1 cellular context compared by ENCODE assay signal in the genomic region with DNA sequence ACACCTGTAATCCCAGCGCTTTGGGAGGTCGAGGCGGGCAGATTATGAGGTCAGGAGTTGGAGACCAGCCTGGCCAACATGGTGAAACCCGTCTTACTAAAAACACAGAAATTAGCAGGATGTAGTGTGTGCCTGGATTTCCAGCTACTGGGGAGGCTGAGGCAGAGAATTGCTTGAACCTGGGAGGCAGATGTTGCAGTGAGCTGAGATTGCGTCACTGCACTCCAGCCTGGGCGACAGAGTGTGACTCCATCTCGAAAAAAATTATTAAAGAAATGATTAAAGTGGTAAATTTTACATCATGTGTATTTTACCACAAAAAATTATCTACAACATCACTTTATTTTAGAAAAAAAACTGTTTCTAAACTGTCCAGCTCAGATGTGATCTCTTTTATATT. TPM values are rescaled to one million over a fixed set of nuclear protein-coding genes. Genes with fewer than 3 reads are reported as not detected.
"Had no signal": no experiment of that assay in that cellular context is flagged by ENCODE, and none has a peak within 500 bp of the region (broad histone marks: within the 10 kb centered on the region; RNA-seq: fewer than 3 reads in every experiment).

No MANE protein-coding gene starts in this region.

RNA-seq across cellular contexts. Expression of a gene that starts 11.0 kb away (rescaled TPM):
- total RNA-seq: lung microvascular endothelial cell had no signal
